20 cellular contexts compared by ENCODE assay signal in genomic region chr10:74539317-74539716, GRCh38.
DNase-seq lines count a peak whose midpoint lies in the region; ATAC-seq, FAIRE-seq and TF ChIP-seq lines count a peak whose summit lies in the region.
"Had no signal": no experiment of that assay in that cellular context is flagged by ENCODE, and none has a peak within 500 bp of the region (broad histone marks: within the 10 kb centered on the region; RNA-seq: fewer than 3 reads in every experiment).

No MANE protein-coding gene starts in this region.

- no peak overlapping the region for H3K4me3 ChIP-seq in mesendoderm (ENCODE audit: low read length)
- H3K4me3 ChIP-seq: BLaER1 treated with 17β-estradiol and CSF1 and Interleukin-3, amounts not matched to agents 10 nM and 100 nM had no signal

- no peak overlapping the region for H3K23ac ChIP-seq in mesendoderm (ENCODE audit: low read length)

- no peak overlapping the region for H2AK5ac ChIP-seq in mesendoderm (ENCODE audit: low read length)

- peak overlapping the region; percentile 35 for H3K27ac Mint-ChIP-seq in activated B cell treated with CpG ODN at 0.5 μM for 24 hours
- H3K27ac Mint-ChIP-seq in stimulated activated naive B cell treated with anti-CD40 and anti-IgM and Interleukin-4, amounts not matched to agents 10 μg/mL and 1 μg/mL and 100 μg/mL, for 72 hours, result no peak overlapping the region
- H3K27ac Mint-ChIP-seq in activated T-cell treated with anti-CD3 and anti-CD28 coated beads, Interleukin-2, amount 50 U/mL, for 24 hours, result no peak overlapping the region
- H3K27ac Mint-ChIP-seq: CD4-positive, alpha-beta T cell; CD8-positive, alpha-beta T cell had no signal

- H3K79me2 ChIP-seq in mesendoderm (ENCODE audit: control insufficient read depth, insufficient read depth, low read length), result no peaks in the 10 kb centered on the region

- H3K36me3 Mint-ChIP-seq in activated B cell treated with CpG ODN at 0.5 μM for 24 hours (ENCODE audit: low read depth), result peaks cover 11% of the 10 kb centered on the region
- H3K36me3 Mint-ChIP-seq in stimulated activated naive B cell treated with anti-CD40 and anti-IgM and Interleukin-4, amounts not matched to agents 10 μg/mL and 1 μg/mL and 100 μg/mL, for 72 hours, result peaks cover 14 to 15% of the 10 kb centered on the region in 2 donors
- H3K36me3 Mint-ChIP-seq in activated T-cell treated with anti-CD3 and anti-CD28 coated beads, Interleukin-2, amount 50 U/mL, for 24 hours (ENCODE audit: low read depth), result peaks cover 14% of the 10 kb centered on the region
- H3K36me3 Mint-ChIP-seq in activated T-cell treated with anti-CD3 and anti-CD28 coated beads, Interleukin-2, amount 50 U/mL, for 4 hours (ENCODE audit: insufficient read depth), result peaks cover 18% of the 10 kb centered on the region
- H3K36me3 Mint-ChIP-seq: CD8-positive, alpha-beta T cell had no signal

- no peak overlapping the region for H3K56ac ChIP-seq in mesendoderm (ENCODE audit: low read length)

- H3K4me2 ChIP-seq in mesendoderm (ENCODE audit: low read length), result no peak overlapping the region
- H3K4me2 ChIP-seq: BLaER1 treated with 17β-estradiol and CSF1 and Interleukin-3, amounts not matched to agents 10 nM and 100 nM had no signal

- DNase-seq in GM19239 (ENCODE audit: insufficient read length, low spot score) (no peak), activated B cell treated with CpG ODN at 0.5 μM for 24 hours (no peak), mesendoderm (no peak), NCI-H748 treated with DMSO at 0.1 percent for 48 hours (lab: John Stamatoyannopoulos, UW) (no peak), globus pallidus (ENCODE audit: low spot score) (no peak)
- DNase-seq in stimulated activated naive B cell treated with anti-CD40 and anti-IgM and Interleukin-4, amounts not matched to agents 10 μg/mL and 1 μg/mL and 100 μg/mL, for 72 hours, result no peak
- no peak for DNase-seq in activated T-cell treated with anti-CD3 and anti-CD28 coated beads, Interleukin-2, amount 50 U/mL, for 24 hours
- DNase-seq in activated T-cell treated with anti-CD3 and anti-CD28 coated beads, Interleukin-2, amount 50 U/mL, for 4 hours, result no peak
- DNase-seq: 8988T; ACHN; Caco-2; Calu3; CD4-positive, alpha-beta T cell; CD8-positive, alpha-beta T cell; DMS79 treated with DMSO at 0.1 percent for 48 hours; GF-D8 had no signal

- H3K18ac ChIP-seq in mesendoderm (ENCODE audit: low read length), result no peak overlapping the region

- CTCF ChIA-PET in activated B cell treated with CpG ODN at 0.5 μM for 24 hours (lab: Charles Lee), result no interaction called here

- no peaks in the 10 kb centered on the region for H3K27me3 ChIP-seq in mesendoderm (ENCODE audit: insufficient read depth, low read length, poor library complexity)
- H3K27me3 ChIP-seq: BLaER1 treated with 17β-estradiol and CSF1 and Interleukin-3, amounts not matched to agents 10 nM and 100 nM had no signal

- no CpG with 5 or more reads among the region's 2 CpGs for WGBS in mesendoderm (ENCODE audit: extremely low coverage, insufficient coverage, low lambda C conversion rate)

- no peaks in the 10 kb centered on the region for H3K36me3 ChIP-seq in mesendoderm (ENCODE audit: control insufficient read depth, insufficient read depth, low read length)

- no peak overlapping the region for H4K5ac ChIP-seq in mesendoderm (ENCODE audit: low read length)

- no peaks in the 10 kb centered on the region for H3K9me3 Mint-ChIP-seq in activated B cell treated with CpG ODN at 0.5 μM for 24 hours
- peaks cover 0 to 2% of the 10 kb centered on the region in 2 donors for H3K9me3 Mint-ChIP-seq in stimulated activated naive B cell treated with anti-CD40 and anti-IgM and Interleukin-4, amounts not matched to agents 10 μg/mL and 1 μg/mL and 100 μg/mL, for 72 hours
- no peaks in the 10 kb centered on the region for H3K9me3 Mint-ChIP-seq in activated T-cell treated with anti-CD3 and anti-CD28 coated beads, Interleukin-2, amount 50 U/mL, for 24 hours
- peaks cover 4% of the 10 kb centered on the region for H3K9me3 Mint-ChIP-seq in activated T-cell treated with anti-CD3 and anti-CD28 coated beads, Interleukin-2, amount 50 U/mL, for 4 hours
- H3K9me3 Mint-ChIP-seq: CD4-positive, alpha-beta T cell; CD8-positive, alpha-beta T cell had no signal

- no peaks in the 10 kb centered on the region for H3K4me1 ChIP-seq in mesendoderm (ENCODE audit: control insufficient read depth, low read depth, low read length)
- H3K4me1 ChIP-seq: Caco-2 had no signal

- H4K8ac ChIP-seq in mesendoderm (ENCODE audit: low read depth, low read length), result no peak overlapping the region

- H2BK120ac ChIP-seq in mesendoderm (ENCODE audit: low read depth, low read length), result no peak overlapping the region

- peak overlapping the region; percentile 74 for H2BK15ac ChIP-seq in mesendoderm (replicated peaks; ENCODE audit: low read depth)

- no peak overlapping the region for H3K27ac ChIP-seq in mesendoderm (ENCODE audit: low read depth, low read length)
- H3K27ac ChIP-seq: BLaER1 treated with 17β-estradiol and CSF1 and Interleukin-3, amounts not matched to agents 10 nM and 100 nM; C4-2B had no signal

- H3K4me3 Mint-ChIP-seq in activated B cell treated with CpG ODN at 0.5 μM for 24 hours, result no peak overlapping the region
- no peak overlapping the region for H3K4me3 Mint-ChIP-seq in stimulated activated naive B cell treated with anti-CD40 and anti-IgM and Interleukin-4, amounts not matched to agents 10 μg/mL and 1 μg/mL and 100 μg/mL, for 72 hours
- no peak overlapping the region for H3K4me3 Mint-ChIP-seq in activated T-cell treated with anti-CD3 and anti-CD28 coated beads, Interleukin-2, amount 50 U/mL, for 24 hours
- H3K4me3 Mint-ChIP-seq in activated T-cell treated with anti-CD3 and anti-CD28 coated beads, Interleukin-2, amount 50 U/mL, for 4 hours, result no peak overlapping the region
- H3K4me3 Mint-ChIP-seq: CD4-positive, alpha-beta T cell; CD8-positive, alpha-beta T cell had no signal

- intact Hi-C loops in activated B cell treated with CpG ODN at 0.5 μM for 24 hours (cut with micrococcal nuclease), result no loop called here

- no peaks in the 10 kb centered on the region for H3K27me3 Mint-ChIP-seq in activated B cell treated with CpG ODN at 0.5 μM for 24 hours
- H3K27me3 Mint-ChIP-seq in stimulated activated naive B cell treated with anti-CD40 and anti-IgM and Interleukin-4, amounts not matched to agents 10 μg/mL and 1 μg/mL and 100 μg/mL, for 72 hours, result no peaks in the 10 kb centered on the region
- no peaks in the 10 kb centered on the region for H3K27me3 Mint-ChIP-seq in activated T-cell treated with anti-CD3 and anti-CD28 coated beads, Interleukin-2, amount 50 U/mL, for 24 hours
- no peaks in the 10 kb centered on the region for H3K27me3 Mint-ChIP-seq in activated T-cell treated with anti-CD3 and anti-CD28 coated beads, Interleukin-2, amount 50 U/mL, for 4 hours (ENCODE audit: low read depth)
- H3K27me3 Mint-ChIP-seq: CD4-positive, alpha-beta T cell had no signal

- peaks cover 4% of the 10 kb centered on the region for H3K4me1 Mint-ChIP-seq in activated B cell treated with CpG ODN at 0.5 μM for 24 hours
- peaks cover 6 to 20% of the 10 kb centered on the region in 2 donors for H3K4me1 Mint-ChIP-seq in stimulated activated naive B cell treated with anti-CD40 and anti-IgM and Interleukin-4, amounts not matched to agents 10 μg/mL and 1 μg/mL and 100 μg/mL, for 72 hours
- H3K4me1 Mint-ChIP-seq in activated T-cell treated with anti-CD3 and anti-CD28 coated beads, Interleukin-2, amount 50 U/mL, for 24 hours (ENCODE audit: low read depth), result peaks cover 7% of the 10 kb centered on the region
- H3K4me1 Mint-ChIP-seq in activated T-cell treated with anti-CD3 and anti-CD28 coated beads, Interleukin-2, amount 50 U/mL, for 4 hours (ENCODE audit: low read depth), result peaks cover 13% of the 10 kb centered on the region

- peak; percentile 14 for FAIRE-seq in GM19239 (lab: Jason Lieb, UNC)
- FAIRE-seq: D721Med, GM12891 had no signal

- no peak for ATAC-seq in activated B cell treated with CpG ODN at 0.5 μM for 24 hours (ENCODE audit: low read depth)
- peak; percentile 83 for ATAC-seq in stimulated activated naive B cell treated with anti-CD40 and anti-IgM and Interleukin-4, amounts not matched to agents 10 μg/mL and 1 μg/mL and 100 μg/mL, for 72 hours (replicated peaks)
- no peak for ATAC-seq in activated T-cell treated with anti-CD3 and anti-CD28 coated beads, Interleukin-2, amount 50 U/mL, for 4 hours
- ATAC-seq: CD8-positive, alpha-beta T cell had no signal

- H3K79me1 ChIP-seq in mesendoderm (ENCODE audit: low read length), result no peaks in the 10 kb centered on the region

- no peak overlapping the region for H2BK5ac ChIP-seq in mesendoderm (ENCODE audit: low read length)

- H3K4ac ChIP-seq in mesendoderm (ENCODE audit: low read depth, low read length), result no peak overlapping the region

- no peak overlapping the region for H3K9ac ChIP-seq in mesendoderm (ENCODE audit: low read length)
- H3K9ac ChIP-seq: BLaER1 treated with 17β-estradiol and CSF1 and Interleukin-3, amounts not matched to agents 10 nM and 100 nM had no signal

- no peak for TF ChIP-seq CTCF in activated B cell treated with CpG ODN at 0.5 μM for 24 hours (IDR thresholded peaks at IDR 0.05)

- POLR2A ChIA-PET in activated B cell treated with CpG ODN at 0.5 μM for 24 hours (lab: Charles Lee), result no interaction called here

Comparison
In these comparisons a context has a peak if more than half of its experiments do, and no peak if none do; other contexts are left out.
1. ATAC-seq: peak in stimulated activated naive B cell treated with anti-CD40 and anti-IgM and Interleukin-4, amounts not matched to agents 10 μg/mL and 1 μg/mL and 100 μg/mL, for 72 hours (2 of 2); none in activated B cell treated with CpG ODN at 0.5 μM for 24 hours (single experiment) and activated T-cell treated with anti-CD3 and anti-CD28 coated beads, Interleukin-2, amount 50 U/mL, for 4 hours (0 of 2).